ENCODE assay signal across 8 cellular contexts in genomic region chr5:41869739-41870620, GRCh38. TPM values are rescaled to one million over a fixed set of nuclear protein-coding genes. Genes with fewer than 3 reads are reported as not detected.
DNase-seq lines count a peak whose midpoint lies in the region; ATAC-seq and TF ChIP-seq lines count a peak whose summit lies in the region.

OXCT1 (minus strand) TSS chr5:41870425; CDS start chr5:41870358, 67 bp downstream.

- peak; percentile 85 for ATAC-seq in RWPE2 (ENCODE audit: low read depth)

- no peaks in the 10 kb centered on the region for H3K27me3 ChIP-seq in RWPE2 (ENCODE audit: insufficient read depth, poor library complexity, severe bottlenecking)
- H3K27me3 ChIP-seq in stomach smooth muscle (ENCODE audit: control insufficient read depth in 1 of 2, insufficient read depth in 2 of 2, low read length in 2 of 2): no peaks in the 10 kb centered on the region

- H3K4me1 Mint-ChIP-seq in neural crest cell: peaks cover 25% of the 10 kb centered on the region

- peak; percentile 88 for DNase-seq in EL
- DNase-seq in GOT3 (lab: John Stamatoyannopoulos, UW): peak; percentile 24
- peak; percentile 76 for DNase-seq in LHCN-M2 (ENCODE audit: low read depth)
- peak; percentile 88 for DNase-seq in RWPE2 (ENCODE audit: low spot score)
- DNase-seq in activated effector memory CD4-positive, alpha-beta T cell treated with Interleukin-2 at 50 U/mL for 16 hours: peak; percentile 90
- peak; percentile 85 to 95 for DNase-seq in foreskin fibroblast
- peak; percentile 68 for DNase-seq in neural crest cell (ENCODE audit: low read depth, low spot score)

- H3K27ac ChIP-seq in RWPE2 (ENCODE audit: poor library complexity, severe bottlenecking): peak within 1 kb of the TSS; percentile 56
- peak within 1 kb of the TSS; percentile 93 for H3K27ac ChIP-seq in stomach smooth muscle (ENCODE audit: low read length)

- no peaks in the 10 kb centered on the region for H3K36me3 Mint-ChIP-seq in neural crest cell (ENCODE audit: low read depth)

- H3K27ac Mint-ChIP-seq in neural crest cell (ENCODE audit: unreplicated experiment): peak within 1 kb of the TSS; percentile 82

- TF ChIP-seq CTCF in RWPE2 (IDR thresholded peaks at IDR 0.05; ENCODE audit: poor library complexity, severe bottlenecking) (no peak), foreskin fibroblast (IDR thresholded peaks at IDR 0.05; ENCODE audit: low read depth, low read length) (no peak), neural crest cell (conservative IDR thresholded peaks at IDR 0.05) (no peak)

- peak within 1 kb of the TSS; percentile 91 to 95 for H3K9ac ChIP-seq in stomach smooth muscle (ENCODE audit: low read length in 2 of 2)

- no peaks in the 10 kb centered on the region; the same call in 1 of the 2 replicates for H3K36me3 ChIP-seq in RWPE2 (ENCODE audit: low read depth)
- peaks cover 0 to 3% of the 10 kb centered on the region in 2 donors for H3K36me3 ChIP-seq in stomach smooth muscle (ENCODE audit: control insufficient read depth in 2 of 2, insufficient read depth in 2 of 2, low read length in 2 of 2)

- H3K4me3 Mint-ChIP-seq in neural crest cell: peak within 1 kb of the TSS; percentile 94

- H3K9me3 Mint-ChIP-seq in neural crest cell: no peaks in the 10 kb centered on the region

- H3K4me1 ChIP-seq in RWPE2 (ENCODE audit: insufficient read depth, poor library complexity, severe bottlenecking) (no peaks in the 10 kb centered on the region), stomach smooth muscle (ENCODE audit: control insufficient read depth, insufficient read depth, low read length) (peaks cover 20% of the 10 kb centered on the region)

- H3K9me3 ChIP-seq in RWPE2 (ENCODE audit: severe bottlenecking): no peaks in the 10 kb centered on the region
- H3K9me3 ChIP-seq in stomach smooth muscle (ENCODE audit: control insufficient read depth in 2 of 2, low read length in 2 of 2): no peaks in the 10 kb centered on the region

- H3K4me3 ChIP-seq in RWPE2 (ENCODE audit: severe bottlenecking): peak within 1 kb of the TSS; percentile 65
- peak within 1 kb of the TSS; percentile 81 to 85 for H3K4me3 ChIP-seq in foreskin fibroblast (ENCODE audit: low read depth in 1 of 2, low read length in 2 of 2)
- peak within 1 kb of the TSS; percentile 82 to 91 for H3K4me3 ChIP-seq in stomach smooth muscle (ENCODE audit: low read length in 2 of 2)

- no peaks in the 10 kb centered on the region for H3K27me3 Mint-ChIP-seq in neural crest cell (ENCODE audit: low read depth)

RNA-seq across cellular contexts. Expression of gene OXCT1, which starts in this region (rescaled TPM):
- total RNA-seq in LHCN-M2 (2014; rRNA removed): 38.7 and 39.9 TPM in 2 replicates
- 26.3 TPM for polyA plus RNA-seq in LHCN-M2 (2012)
- total RNA-seq in neural crest cell: 30.2 and 33.0 TPM in 2 replicates

Comparison
In these comparisons a context has a peak if more than half of its experiments do, and no peak if none do; other contexts are left out.
1. Peak in every context shown above with its lines: DNase-seq, ATAC-seq, H3K4me3 ChIP-seq and H3K27ac ChIP-seq.
2. DNase-seq: peak in every context shown above with its lines; median percentile 90 in activated effector memory CD4-positive, alpha-beta T cell treated with Interleukin-2 at 50 U/mL for 16 hours; 90 in foreskin fibroblast; 88 in EL; 88 in RWPE2; 76 in LHCN-M2; 68 in neural crest cell; 24 in GOT3.